In genomic region chr6:158057213-158057987, GRCh38 we compare ENCODE assay signal across 9 cellular contexts.
DNase-seq lines count a peak whose midpoint lies in the region; ATAC-seq and TF ChIP-seq lines count a peak whose summit lies in the region.
"Had no signal": no experiment of that assay in that cellular context is flagged by ENCODE, and none has a peak within 500 bp of the region (broad histone marks: within the 10 kb centered on the region; RNA-seq: fewer than 3 reads in every experiment).

No MANE protein-coding gene starts in this region.

- H3K36me3 Mint-ChIP-seq in WTC11 = peaks cover 4% of the 10 kb centered on the region; the same call in 1 of the 2 replicates

- TF ChIP-seq EP300 in suprapubic skin (IDR thresholded peaks at IDR 0.05) (no peak), transverse colon (IDR thresholded peaks at IDR 0.05; ENCODE audit: low read depth) (no peak)

- no peaks in the 10 kb centered on the region for H3K27me3 Mint-ChIP-seq in WTC11 (ENCODE audit: low read depth)

- TF ChIP-seq POLR2A in suprapubic skin (IDR thresholded peaks at IDR 0.05) (no peak), transverse colon (IDR thresholded peaks at IDR 0.05) (no peak)

- DNase-seq in activated effector memory CD4-positive, alpha-beta T cell treated with anti-CD3 and anti-CD28 coated beads, Interleukin-2, amount 50 U/mL, for 16 hours = peak; percentile 67
- DNase-seq in activated effector memory CD4-positive, alpha-beta T cell treated with Interleukin-2 at 50 U/mL for 16 hours = no peak
- DNase-seq in WTC11 (ENCODE audit: low spot score) (no peak), foreskin fibroblast (peak; percentile 94 to 95), suprapubic skin (ENCODE audit: low spot score in 2 of 2) (peak in 1 of 2 donors; percentile 65), BE2C (no peak), transverse colon (no peak)
- DNase-seq: DND-41 had no signal

- H3K4me1 Mint-ChIP-seq in WTC11 = peaks cover 6% of the 10 kb centered on the region; the same call in 1 of the 2 replicates

- peak overlapping the region; percentile 37; the same call in 1 of the 2 replicates for H3K27ac Mint-ChIP-seq in WTC11

- no peak for ATAC-seq in WTC11
- no peak for ATAC-seq in HG03439 (IDR thresholded peaks at IDR 0.05; ENCODE audit: unreplicated experiment)

- H3K27ac ChIP-seq in suprapubic skin (peak overlapping the region; percentile 65), transverse colon (no peak overlapping the region)

- intact Hi-C loops in transverse colon (cut with DNase I; ENCODE audit: low total_unique reads) = no loop called here

- H3K4me1 ChIP-seq in suprapubic skin (peaks cover 44% of the 10 kb centered on the region), BE2C (peaks cover 3% of the 10 kb centered on the region), transverse colon (peaks cover 13 to 18% (median 16%) of the 10 kb centered on the region in 4 donors)

- H3K27me3 ChIP-seq in suprapubic skin (no peaks in the 10 kb centered on the region), BE2C (no peaks in the 10 kb centered on the region), transverse colon (no peaks in the 10 kb centered on the region)

- H3K9me3 Mint-ChIP-seq in WTC11 = no peaks in the 10 kb centered on the region

- H3K4me3 ChIP-seq in foreskin fibroblast (ENCODE audit: low read depth in 1 of 2, low read length in 2 of 2) = no peak overlapping the region
- no peak overlapping the region for H3K4me3 ChIP-seq in suprapubic skin
- no peak overlapping the region for H3K4me3 ChIP-seq in BE2C (ENCODE audit: low read depth, low read length)
- no peak overlapping the region for H3K4me3 ChIP-seq in transverse colon

- 81% methylated on average over 19 of the region's 21 CpGs for WGBS in suprapubic skin
- 85% methylated on average over 21 of the region's 21 CpGs; no CpG with 5 or more reads in 1 of the 2 donors for WGBS in transverse colon (ENCODE audit: low coverage in 1 of 2), 2 donors

- TF ChIP-seq CTCF in WTC11 (IDR thresholded peaks at IDR 0.05) = no peak
- TF ChIP-seq CTCF in foreskin fibroblast (IDR thresholded peaks at IDR 0.05; ENCODE audit: low read depth, low read length) = no peak
- no peak for TF ChIP-seq CTCF in suprapubic skin (IDR thresholded peaks at IDR 0.05)
- no peak for TF ChIP-seq CTCF in BE2C (IDR thresholded peaks at IDR 0.05; ENCODE audit: low read depth, low read length)
- no peak for TF ChIP-seq CTCF in transverse colon (IDR thresholded peaks at IDR 0.05)

- in situ Hi-C loops in transverse colon (cut with MboI; ENCODE audit: low pct_ligation_motif_present in 1 of 4, low pct_unique_long_range_greater_than_20kb in 1 of 4, low sequenced_read_pairs in 3 of 4) = loop anchor here in 1 of 4 donors (25.0 kb wide), 1 partner anchor 295 kb away; no protein-coding TSS in a partner anchor

- H3K4me3 Mint-ChIP-seq in WTC11 = no peak overlapping the region

- H3K36me3 ChIP-seq in suprapubic skin (no peaks in the 10 kb centered on the region), BE2C (no peaks in the 10 kb centered on the region), transverse colon (peaks cover 0 to 5% (median 0%) of the 10 kb centered on the region in 4 donors)

- H3K9me3 ChIP-seq in suprapubic skin (no peaks in the 10 kb centered on the region), BE2C (no peaks in the 10 kb centered on the region), transverse colon (no peaks in the 10 kb centered on the region)

- CTCF ChIA-PET in WTC11 (lab: Charles Lee) = interaction anchor here (1.4 to 1.6 kb wide), 2 partner anchors 8 to 31 kb away, joined by 4 to 5 read pairs; no protein-coding TSS in a partner anchor

- POLR2A ChIA-PET in WTC11 (lab: Charles Lee) = no interaction called here

TF ChIP-seq in WTC11, 78 proteins besides CTCF, POLR2A, EP300 and RAD21:
- TF ChIP-seq CREB1 (CRISPR knock-in tag; IDR thresholded peaks at IDR 0.05) (no peak), HMGXB4 (CRISPR knock-in tag; IDR thresholded peaks at IDR 0.05) (no peak), FOXP4 (CRISPR knock-in tag; IDR thresholded peaks at IDR 0.05) (no peak), SMAD4 (CRISPR knock-in tag; IDR thresholded peaks at IDR 0.05) (no peak)

Comparison
In these comparisons a context has a peak if more than half of its experiments do, and no peak if none do; other contexts are left out.
1. DNase-seq: peak in activated effector memory CD4-positive, alpha-beta T cell treated with anti-CD3 and anti-CD28 coated beads, Interleukin-2, amount 50 U/mL, for 16 hours (single experiment) and foreskin fibroblast (2 of 2); none in activated effector memory CD4-positive, alpha-beta T cell treated with Interleukin-2 at 50 U/mL for 16 hours (single experiment), WTC11 (single experiment), BE2C (single experiment) and transverse colon (single experiment).